1 cellular context compared by ENCODE assay signal in genomic region chr2:52181080-52181479, GRCh38.
TF ChIP-seq lines count a peak whose summit lies in the region.

No MANE protein-coding gene starts in this region.

TF ChIP-seq in HepG2, 621 proteins besides CTCF, POLR2A, EP300 and RAD21 (continued from another document):
- no peak for TF ChIP-seq ZNF597 (CRISPR knock-in tag; IDR thresholded peaks at IDR 0.05)
- TF ChIP-seq, protein P1, sequence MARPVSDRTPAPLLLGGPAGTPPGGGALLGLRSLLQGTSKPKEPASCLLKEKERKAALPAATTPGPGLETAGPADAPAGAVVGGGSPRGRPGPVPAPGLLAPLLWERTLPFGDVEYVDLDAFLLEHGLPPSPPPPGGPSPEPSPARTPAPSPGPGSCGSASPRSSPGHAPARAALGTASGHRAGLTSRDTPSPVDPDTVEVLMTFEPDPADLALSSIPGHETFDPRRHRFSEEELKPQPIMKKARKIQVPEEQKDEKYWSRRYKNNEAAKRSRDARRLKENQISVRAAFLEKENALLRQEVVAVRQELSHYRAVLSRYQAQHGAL (CRISPR knock-in tag; IDR thresholded peaks at IDR 0.05; ENCODE audit: not compliant biosample characterization), result no peak
- no peak for TF ChIP-seq ZNF577 (CRISPR knock-in tag; IDR thresholded peaks at IDR 0.05; ENCODE audit: borderline replicate concordance, low read depth)
- TF ChIP-seq KDM2A (CRISPR knock-in tag; IDR thresholded peaks at IDR 0.05; ENCODE audit: borderline replicate concordance, low read depth), result no peak
- TF ChIP-seq HNF4G (IDR thresholded peaks at IDR 0.05; ENCODE audit: borderline replicate concordance, low read depth, low read length), result no peak
- TF ChIP-seq HNF4G (CRISPR knock-in tag; IDR thresholded peaks at IDR 0.05; ENCODE audit: borderline replicate concordance, low read depth), result no peak
- TF ChIP-seq, protein P2, sequence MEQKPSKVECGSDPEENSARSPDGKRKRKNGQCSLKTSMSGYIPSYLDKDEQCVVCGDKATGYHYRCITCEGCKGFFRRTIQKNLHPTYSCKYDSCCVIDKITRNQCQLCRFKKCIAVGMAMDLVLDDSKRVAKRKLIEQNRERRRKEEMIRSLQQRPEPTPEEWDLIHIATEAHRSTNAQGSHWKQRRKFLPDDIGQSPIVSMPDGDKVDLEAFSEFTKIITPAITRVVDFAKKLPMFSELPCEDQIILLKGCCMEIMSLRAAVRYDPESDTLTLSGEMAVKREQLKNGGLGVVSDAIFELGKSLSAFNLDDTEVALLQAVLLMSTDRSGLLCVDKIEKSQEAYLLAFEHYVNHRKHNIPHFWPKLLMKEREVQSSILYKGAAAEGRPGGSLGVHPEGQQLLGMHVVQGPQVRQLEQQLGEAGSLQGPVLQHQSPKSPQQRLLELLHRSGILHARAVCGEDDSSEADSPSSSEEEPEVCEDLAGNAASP (CRISPR knock-in tag; IDR thresholded peaks at IDR 0.05; ENCODE audit: borderline replicate concordance), result no peak
- TF ChIP-seq HCFC1 (IDR thresholded peaks at IDR 0.05; ENCODE audit: low read depth, low read length), result no peak
